In genomic region chr3:123447749-123448502, GRCh38 we compare ENCODE assay signal across 8 cellular contexts. TPM values are rescaled to one million over a fixed set of nuclear protein-coding genes. Genes with fewer than 3 reads are reported as not detected.
DNase-seq lines count a peak whose midpoint lies in the region; ATAC-seq and TF ChIP-seq lines count a peak whose summit lies in the region.

No MANE protein-coding gene starts in this region.

- no peaks in the 10 kb centered on the region for H3K36me3 Mint-ChIP-seq in effector memory CD8-positive, alpha-beta T cell (ENCODE audit: insufficient read depth)
- H3K36me3 Mint-ChIP-seq in nephron progenitor cell (ENCODE audit: low read depth) = no peaks in the 10 kb centered on the region

- H3K36me3 ChIP-seq in WERI-Rb-1 (no peaks in the 10 kb centered on the region), urinary bladder (ENCODE audit: insufficient read depth) (no peaks in the 10 kb centered on the region)

- H3K4me1 ChIP-seq in urinary bladder (ENCODE audit: insufficient read depth) = no peaks in the 10 kb centered on the region

- 0 out of 2 replicates have a peak, but pooled peaks have one; percentile 5 for TF ChIP-seq CTCF in WERI-Rb-1 (IDR thresholded peaks at IDR 0.05; ENCODE audit: low read depth, low read length)
- TF ChIP-seq CTCF in nephron progenitor cell (IDR thresholded peaks at IDR 0.05) = no peak

- DNase-seq in WERI-Rb-1 = no peak
- DNase-seq in effector memory CD8-positive, alpha-beta T cell = peak; percentile 33 to 52 (median 44)
- peak; percentile 72 for DNase-seq in nephron progenitor cell
- no peak for DNase-seq in COLO829 (ENCODE audit: low spot score)
- DNase-seq in NCI-H524 treated with DMSO at 0.1 percent for 48 hours (lab: John Stamatoyannopoulos, UW) = no peak

- H3K4me3 Mint-ChIP-seq in effector memory CD8-positive, alpha-beta T cell = peak overlapping the region; percentile 67 to 68
- no peak overlapping the region for H3K4me3 Mint-ChIP-seq in nephron progenitor cell

- H3K27me3 ChIP-seq in WERI-Rb-1 (ENCODE audit: insufficient read depth, low read depth, severe bottlenecking) = peaks cover 4% of the 10 kb centered on the region

- peaks cover 0 to 4% of the 10 kb centered on the region in 2 donors for H3K4me1 Mint-ChIP-seq in effector memory CD8-positive, alpha-beta T cell (ENCODE audit: low read depth in 2 of 2)
- peaks cover 33% of the 10 kb centered on the region for H3K4me1 Mint-ChIP-seq in nephron progenitor cell

- 9% methylated on average over 105 of the region's 106 CpGs for WGBS in urinary bladder

- H3K9me3 ChIP-seq in WERI-Rb-1 (ENCODE audit: severe bottlenecking) = no peaks in the 10 kb centered on the region

- H3K27ac ChIP-seq in WERI-Rb-1 (no peak overlapping the region), urinary bladder (ENCODE audit: low read depth) (no peak overlapping the region)

- no peaks in the 10 kb centered on the region for H3K9me3 Mint-ChIP-seq in effector memory CD8-positive, alpha-beta T cell
- H3K9me3 Mint-ChIP-seq in nephron progenitor cell = no peaks in the 10 kb centered on the region

- peaks cover 38 to 64% of the 10 kb centered on the region in 2 donors for H3K27me3 Mint-ChIP-seq in effector memory CD8-positive, alpha-beta T cell
- peaks cover 68% of the 10 kb centered on the region for H3K27me3 Mint-ChIP-seq in nephron progenitor cell (ENCODE audit: low read depth, poor library complexity)

- peak; percentile 44 for ATAC-seq in GM19463 (IDR thresholded peaks at IDR 0.05; ENCODE audit: unreplicated experiment)
- ATAC-seq in effector memory CD8-positive, alpha-beta T cell (replicated peaks) = peak; percentile 69
- ATAC-seq in HG03439 (IDR thresholded peaks at IDR 0.05; ENCODE audit: unreplicated experiment) = no peak

- H3K4me3 ChIP-seq in WERI-Rb-1 (ENCODE audit: low read depth, low read length) = peak overlapping the region; percentile 65
- H3K4me3 ChIP-seq in urinary bladder (ENCODE audit: low read depth, low read length) = peak overlapping the region; percentile 77

- no peak overlapping the region for H3K27ac Mint-ChIP-seq in effector memory CD8-positive, alpha-beta T cell
- H3K27ac Mint-ChIP-seq in nephron progenitor cell = no peak overlapping the region

RNA-seq across cellular contexts. Expression of gene ADCY5, which starts 1.0 kb away (rescaled TPM):
- 25.1 TPM for total RNA-seq in urinary bladder
- polyA plus RNA-seq in urinary bladder = 53.1 TPM

Comparison
In these comparisons a context has a peak if more than half of its experiments do, and no peak if none do; other contexts are left out.
1. DNase-seq: peak in effector memory CD8-positive, alpha-beta T cell (3 of 3) and nephron progenitor cell (single experiment); none in WERI-Rb-1 (single experiment), COLO829 (single experiment) and NCI-H524 treated with DMSO at 0.1 percent for 48 hours (single experiment).